24 cellular contexts compared by ENCODE assay signal in genomic region chr10:72757712-72758111, GRCh38.
"Had no signal": no experiment of that assay in that cellular context is flagged by ENCODE, and none has a peak within 500 bp of the region (broad histone marks: within the 10 kb centered on the region; RNA-seq: fewer than 3 reads in every experiment).

No MANE protein-coding gene starts in this region.

- DNase-seq: activated CD4-positive, alpha-beta memory T cell treated with anti-CD3 and anti-CD28 coated beads, Interleukin-2, amount 10 ng/mL, durations not matched to agents 7 days and 5 days; activated CD4-positive, alpha-beta T cell treated with anti-CD3 and anti-CD28 coated beads, Interleukin-2, amount 10 ng/mL, durations not matched to agents 7 days and 5 days; activated CD4-positive, CD25-positive, alpha-beta regulatory T cell treated with anti-CD3 and anti-CD28 coated beads, Interleukin-2, amount 50 U/mL, for 72 hours; activated CD8-positive, alpha-beta memory T cell treated with anti-CD3 and anti-CD28 coated beads, Interleukin-2, amount 50 U/mL, for 48 hours; activated T-cell treated with anti-CD3 and anti-CD28 coated beads, Interleukin-2, amount 50 U/mL, for 24 hours; anterior cingulate cortex; dorsolateral prefrontal cortex; effector memory CD4-positive, alpha-beta T cell; erythroblast; head of caudate nucleus; hippocampal formation; left lung; lower lobe of right lung; mucosa of descending colon; pancreas; psoas muscle; sigmoid colon; small intestine; stimulated activated CD4-positive, alpha-beta T cell treated with anti-CD3 and anti-CD28 coated beads, Interleukin-4, amount 100 ng/mL, for 24 hours; T1000; uterus; WERI-Rb-1 had no signal

- H3K27me3 ChIP-seq: dorsolateral prefrontal cortex, gastroesophageal sphincter, left lung, pancreas, sigmoid colon, uterus had no signal

- H3K27ac ChIP-seq: coronary artery, dorsolateral prefrontal cortex, gastroesophageal sphincter, left lung, lower lobe of right lung, pancreas, psoas muscle, sigmoid colon, uterus, WERI-Rb-1 had no signal

- H3K4me3 ChIP-seq: coronary artery, dorsolateral prefrontal cortex, gastroesophageal sphincter, left lung, lower lobe of right lung, mucosa of descending colon, pancreas, psoas muscle, sigmoid colon, uterus had no signal

- H3K36me3 ChIP-seq: gastroesophageal sphincter, left lung, lower lobe of right lung, pancreas, sigmoid colon, uterus, WERI-Rb-1 had no signal

- H3K4me1 ChIP-seq: gastroesophageal sphincter, lower lobe of right lung, pancreas, sigmoid colon, uterus had no signal

- H3K9me3 ChIP-seq: gastroesophageal sphincter, left lung, lower lobe of right lung, mucosa of descending colon, pancreas, psoas muscle, sigmoid colon, uterus had no signal
